ENCODE assay signal across 32 cellular contexts in the genomic region with DNA sequence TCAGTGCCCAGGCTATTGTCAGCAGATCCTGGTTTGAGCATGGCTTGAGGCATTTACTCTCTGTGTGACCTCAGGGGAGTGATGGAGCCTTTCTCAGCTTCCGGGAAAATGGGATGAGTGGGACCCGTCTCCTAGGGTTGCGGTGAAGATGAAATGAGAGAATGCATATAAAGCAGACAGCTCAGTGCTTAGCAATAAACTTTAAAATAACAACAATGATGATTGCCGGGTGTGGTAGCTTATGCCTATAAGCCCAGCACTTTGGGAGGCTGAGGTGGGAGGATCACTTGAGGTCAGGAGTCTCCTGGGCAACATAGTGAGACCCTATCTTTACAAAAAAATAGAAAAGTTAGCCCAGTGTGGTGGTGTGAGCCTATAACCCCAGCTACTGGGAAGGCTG.
"Had no signal": no experiment of that assay in that cellular context is flagged by ENCODE, and none has a peak within 500 bp of the region (broad histone marks: within the 10 kb centered on the region; RNA-seq: fewer than 3 reads in every experiment).

No MANE protein-coding gene starts in this region.

- H3K36me3 ChIP-seq: esophagus muscularis mucosa, heart left ventricle, lower lobe of right lung, pancreas, prostate gland, upper lobe of right lung, WERI-Rb-1 had no signal

- H3K4me1 ChIP-seq: lower lobe of right lung, pancreas, prostate gland had no signal

- H3K4me3 ChIP-seq: esophagus muscularis mucosa, heart left ventricle, lower lobe of right lung, pancreas, prostate gland, skin epidermis, upper lobe of right lung had no signal

- H3K9me3 Mint-ChIP-seq: activated CD4-positive, alpha-beta memory T cell treated with anti-CD3 and anti-CD28 coated beads for 36 hours; activated CD4-positive, alpha-beta T cell treated with anti-CD3 and anti-CD28 coated beads, Interleukin-2, amount 10 ng/mL, durations not matched to agents 24 days and 14 days; activated naive CD4-positive, alpha-beta T cell treated with anti-CD3 and anti-CD28 coated beads, Interleukin-2, amount 10 ng/mL, durations not matched to agents 7 days and 5 days; activated naive CD8-positive, alpha-beta T cell treated with anti-CD3 and anti-CD28 coated beads, Interleukin-2, amount 50 U/mL, for 24 hours; central memory CD8-positive, alpha-beta T cell; dendritic cell treated with granulocyte-macrophage colony-stimulating factor and Interleukin-4, amounts not matched to agents 40 ng/mL and 50 ng/mL, for 4 days; endodermal cell; stimulated activated naive CD8-positive, alpha-beta T cell treated with anti-CD3 and anti-CD28 coated beads, Interleukin-15, amount 100 ng/mL, for 72 hours had no signal

- ATAC-seq: activated naive CD8-positive, alpha-beta T cell treated with anti-CD3 and anti-CD28 coated beads, Interleukin-2, amount 50 U/mL, for 24 hours; foreskin keratinocyte; heart left ventricle; left lobe of liver; lower lobe of right lung; naive thymus-derived CD4-positive, alpha-beta T cell; pancreas; sciatic nerve; stimulated activated naive CD8-positive, alpha-beta T cell treated with anti-CD3 and anti-CD28 coated beads, Interleukin-15, amount 100 ng/mL, for 72 hours; upper lobe of right lung had no signal

- H3K4me3 Mint-ChIP-seq: activated CD4-positive, alpha-beta memory T cell treated with anti-CD3 and anti-CD28 coated beads for 36 hours; activated CD4-positive, alpha-beta T cell treated with anti-CD3 and anti-CD28 coated beads, Interleukin-2, amount 10 ng/mL, durations not matched to agents 24 days and 14 days; activated naive CD4-positive, alpha-beta T cell treated with anti-CD3 and anti-CD28 coated beads, Interleukin-2, amount 10 ng/mL, durations not matched to agents 7 days and 5 days; activated naive CD8-positive, alpha-beta T cell treated with anti-CD3 and anti-CD28 coated beads, Interleukin-2, amount 50 U/mL, for 24 hours; central memory CD8-positive, alpha-beta T cell; dendritic cell treated with granulocyte-macrophage colony-stimulating factor and Interleukin-4, amounts not matched to agents 40 ng/mL and 50 ng/mL, for 4 days; endodermal cell; naive thymus-derived CD4-positive, alpha-beta T cell; stimulated activated naive CD8-positive, alpha-beta T cell treated with anti-CD3 and anti-CD28 coated beads, Interleukin-15, amount 100 ng/mL, for 72 hours had no signal

- H3K27me3 Mint-ChIP-seq: activated CD4-positive, alpha-beta T cell treated with anti-CD3 and anti-CD28 coated beads, Interleukin-2, amount 10 ng/mL, durations not matched to agents 24 days and 14 days; activated naive CD4-positive, alpha-beta T cell treated with anti-CD3 and anti-CD28 coated beads, Interleukin-2, amount 10 ng/mL, durations not matched to agents 7 days and 5 days; activated naive CD8-positive, alpha-beta T cell treated with anti-CD3 and anti-CD28 coated beads, Interleukin-2, amount 50 U/mL, for 24 hours; central memory CD8-positive, alpha-beta T cell had no signal

- H3K36me3 Mint-ChIP-seq: activated CD4-positive, alpha-beta memory T cell treated with anti-CD3 and anti-CD28 coated beads for 36 hours; activated naive CD4-positive, alpha-beta T cell treated with anti-CD3 and anti-CD28 coated beads, Interleukin-2, amount 10 ng/mL, durations not matched to agents 7 days and 5 days; naive thymus-derived CD4-positive, alpha-beta T cell had no signal

- DNase-seq: activated CD4-positive, alpha-beta memory T cell treated with anti-CD3 and anti-CD28 coated beads for 36 hours; activated CD4-positive, alpha-beta T cell treated with anti-CD3 and anti-CD28 coated beads, Interleukin-2, amount 10 ng/mL, durations not matched to agents 24 days and 14 days; activated CD4-positive, CD25-positive, alpha-beta regulatory T cell treated with anti-CD3 and anti-CD28 coated beads, Interleukin-2, amount 50 U/mL, for 72 hours; activated CD8-positive, alpha-beta memory T cell treated with anti-CD3 and anti-CD28 coated beads, Interleukin-2, amount 50 U/mL, for 4 hours; activated gamma-delta T cell; activated naive CD4-positive, alpha-beta T cell treated with anti-CD3 and anti-CD28 coated beads, Interleukin-2, amount 10 ng/mL, durations not matched to agents 7 days and 5 days; activated naive CD8-positive, alpha-beta T cell treated with anti-CD3 and anti-CD28 coated beads, Interleukin-2, amount 50 U/mL, for 24 hours; activated T-cell treated with anti-CD3 and anti-CD28 coated beads, Interleukin-2, amount 50 U/mL, for 1 hour; amygdala; endodermal cell; foreskin keratinocyte; heart left ventricle; hypothalamus; lower lobe of right lung; mesendoderm; naive thymus-derived CD4-positive, alpha-beta T cell; nucleus accumbens; pancreas; retina; stimulated activated CD4-positive, alpha-beta T cell treated with anti-CD3 and anti-CD28 coated beads, Interleukin-12 subunit alpha, Interleukin-12 subunit beta, amount 100 ng/mL, for 4 hours; stimulated activated CD4-positive, alpha-beta T cell treated with anti-CD3 and anti-CD28 coated beads, Interleukin-4, amount 100 ng/mL, for 1 hour; stimulated activated naive CD8-positive, alpha-beta T cell treated with anti-CD3 and anti-CD28 coated beads, Interleukin-15, amount 100 ng/mL, for 72 hours; substantia nigra; upper lobe of right lung; WERI-Rb-1 had no signal

- H3K27ac Mint-ChIP-seq: activated CD4-positive, alpha-beta memory T cell treated with anti-CD3 and anti-CD28 coated beads for 36 hours; activated CD4-positive, alpha-beta T cell treated with anti-CD3 and anti-CD28 coated beads, Interleukin-2, amount 10 ng/mL, durations not matched to agents 24 days and 14 days; activated naive CD4-positive, alpha-beta T cell treated with anti-CD3 and anti-CD28 coated beads, Interleukin-2, amount 10 ng/mL, durations not matched to agents 7 days and 5 days; activated naive CD8-positive, alpha-beta T cell treated with anti-CD3 and anti-CD28 coated beads, Interleukin-2, amount 50 U/mL, for 24 hours; dendritic cell treated with granulocyte-macrophage colony-stimulating factor and Interleukin-4, amounts not matched to agents 40 ng/mL and 50 ng/mL, for 4 days; endodermal cell; naive thymus-derived CD4-positive, alpha-beta T cell had no signal

- H3K9me3 ChIP-seq: esophagus muscularis mucosa, heart left ventricle, lower lobe of right lung, pancreas, prostate gland, upper lobe of right lung had no signal

- H3K4me1 Mint-ChIP-seq: activated CD4-positive, alpha-beta T cell treated with anti-CD3 and anti-CD28 coated beads, Interleukin-2, amount 10 ng/mL, durations not matched to agents 24 days and 14 days; activated naive CD4-positive, alpha-beta T cell treated with anti-CD3 and anti-CD28 coated beads, Interleukin-2, amount 10 ng/mL, durations not matched to agents 7 days and 5 days; central memory CD8-positive, alpha-beta T cell; endodermal cell; naive thymus-derived CD4-positive, alpha-beta T cell; stimulated activated naive CD8-positive, alpha-beta T cell treated with anti-CD3 and anti-CD28 coated beads, Interleukin-15, amount 100 ng/mL, for 72 hours had no signal
